9 cellular contexts compared by ENCODE assay signal in genomic region chr3:114566162-114566755, GRCh38.
DNase-seq lines count a peak whose midpoint lies in the region; ATAC-seq and TF ChIP-seq lines count a peak whose summit lies in the region.
"Had no signal": no experiment of that assay in that cellular context is flagged by ENCODE, and none has a peak within 500 bp of the region (broad histone marks: within the 10 kb centered on the region; RNA-seq: fewer than 3 reads in every experiment).

No MANE protein-coding gene starts in this region.

- peak; percentile 25 for DNase-seq in glomerular visceral epithelial cell (ENCODE audit: extremely low spot score)
- DNase-seq in SKM-1 treated with dmso at 0.1 percent for 144 hours (lab: John Stamatoyannopoulos, UW; ENCODE audit: unreplicated experiment) = no peak
- DNase-seq in superior temporal gyrus (ENCODE audit: extremely low spot score) = no peak
- DNase-seq in NCI-H774 (lab: John Stamatoyannopoulos, UW) = no peak
- DNase-seq in NAMALWA (ENCODE audit: low spot score) = no peak
- DNase-seq: NCI-H1092 treated with DMSO at 0.1 percent for 48 hours had no signal

- peak; percentile 86 for ATAC-seq in GM18505 (IDR thresholded peaks at IDR 0.05; ENCODE audit: unreplicated experiment)
- peak; percentile 62 for ATAC-seq in GM19467 (IDR thresholded peaks at IDR 0.05; ENCODE audit: unreplicated experiment)
- ATAC-seq in HG03064 (IDR thresholded peaks at IDR 0.05; ENCODE audit: low read depth, unreplicated experiment) = peak; percentile 91

- TF ChIP-seq POLR2A in GM18505 (IDR thresholded peaks at IDR 0.05; ENCODE audit: borderline replicate concordance, extremely low read depth, insufficient read depth, insufficient read length) = no peak
